In genomic region chr9:114271556-114272510, GRCh38 we compare ENCODE assay signal across 9 cellular contexts. TPM values are rescaled to one million over a fixed set of nuclear protein-coding genes. Genes with fewer than 3 reads are reported as not detected.
DNase-seq lines count a peak whose midpoint lies in the region; ATAC-seq and TF ChIP-seq lines count a peak whose summit lies in the region.
"Had no signal": no experiment of that assay in that cellular context is flagged by ENCODE, and none has a peak within 500 bp of the region (broad histone marks: within the 10 kb centered on the region; RNA-seq: fewer than 3 reads in every experiment).

No MANE protein-coding gene starts in this region.

- peaks cover 10% of the 10 kb centered on the region for H3K27me3 Mint-ChIP-seq in stimulated activated naive CD8-positive, alpha-beta T cell treated with anti-CD3 and anti-CD28 coated beads, Interleukin-15, amount 100 ng/mL, for 72 hours

- peak; percentile 18 for TF ChIP-seq CTCF in RWPE2 (IDR thresholded peaks at IDR 0.05; ENCODE audit: poor library complexity, severe bottlenecking)

- H3K9me3 Mint-ChIP-seq in stimulated activated naive CD8-positive, alpha-beta T cell treated with anti-CD3 and anti-CD28 coated beads, Interleukin-15, amount 100 ng/mL, for 72 hours: no peaks in the 10 kb centered on the region

- H3K4me3 Mint-ChIP-seq in stimulated activated naive CD8-positive, alpha-beta T cell treated with anti-CD3 and anti-CD28 coated beads, Interleukin-15, amount 100 ng/mL, for 72 hours: no peak overlapping the region
- H3K4me3 Mint-ChIP-seq: B cell had no signal

- H3K27ac Mint-ChIP-seq in stimulated activated naive CD8-positive, alpha-beta T cell treated with anti-CD3 and anti-CD28 coated beads, Interleukin-15, amount 100 ng/mL, for 72 hours: no peak overlapping the region
- H3K27ac Mint-ChIP-seq: B cell had no signal

- DNase-seq in DMS53 (lab: John Stamatoyannopoulos, UW) (peak; percentile 22), DMS53 treated with DMSO at 0.1 percent for 48 hours (lab: John Stamatoyannopoulos, UW; ENCODE audit: unreplicated experiment) (no peak), RWPE2 (ENCODE audit: low spot score) (peak; percentile 55), cardiac septum (ENCODE audit: low spot score) (peak; percentile 31)
- peak; percentile 31 to 32 for DNase-seq in stimulated activated naive CD8-positive, alpha-beta T cell treated with anti-CD3 and anti-CD28 coated beads, Interleukin-15, amount 100 ng/mL, for 72 hours
- no peak for DNase-seq in stimulated activated CD4-positive, alpha-beta T cell treated with anti-CD3 and anti-CD28 coated beads, Interleukin-4, amount 100 ng/mL, for 1 hour

- intact Hi-C loops in cardiac septum (cut with DNase I): loop anchor here (5.0 kb wide), 3 partner anchors 115 to 190 kb away; partner anchors contain the start of gene COL27A1

- H3K9me3 ChIP-seq in RWPE2 (ENCODE audit: severe bottlenecking): no peaks in the 10 kb centered on the region

- no peak overlapping the region for H3K27ac ChIP-seq in RWPE2 (ENCODE audit: poor library complexity, severe bottlenecking)

- no peaks in the 10 kb centered on the region for H3K27me3 ChIP-seq in RWPE2 (ENCODE audit: insufficient read depth, poor library complexity, severe bottlenecking)

- peaks cover 23% of the 10 kb centered on the region for H3K4me1 ChIP-seq in RWPE2 (ENCODE audit: insufficient read depth, poor library complexity, severe bottlenecking)

- ATAC-seq in RWPE2 (ENCODE audit: low read depth): no peak
- ATAC-seq in stimulated activated naive CD8-positive, alpha-beta T cell treated with anti-CD3 and anti-CD28 coated beads, Interleukin-15, amount 100 ng/mL, for 72 hours: peak; percentile 47
- ATAC-seq in GM19328 (IDR thresholded peaks at IDR 0.05; ENCODE audit: unreplicated experiment): no peak
- ATAC-seq in HG03460 (IDR thresholded peaks at IDR 0.05; ENCODE audit: unreplicated experiment): no peak

- H3K36me3 ChIP-seq in RWPE2 (ENCODE audit: low read depth): no peaks in the 10 kb centered on the region

- H3K4me3 ChIP-seq in RWPE2 (ENCODE audit: severe bottlenecking): no peak overlapping the region

- H3K4me1 Mint-ChIP-seq in stimulated activated naive CD8-positive, alpha-beta T cell treated with anti-CD3 and anti-CD28 coated beads, Interleukin-15, amount 100 ng/mL, for 72 hours: no peaks in the 10 kb centered on the region
- H3K4me1 Mint-ChIP-seq: B cell had no signal

RNA-seq across cellular contexts. Expression of gene ORM1, which starts 51.1 kb away (rescaled TPM):
- not detected for total RNA-seq in cardiac septum
- total RNA-seq: B cell had no signal

RNA-seq across cellular contexts. Expression of gene ORM2, which starts 57.8 kb away (rescaled TPM):
- total RNA-seq in cardiac septum: 0.32 TPM
- total RNA-seq: B cell had no signal

Comparison
In these comparisons a context has a peak if more than half of its experiments do, and no peak if none do; other contexts are left out.
1. DNase-seq: peak in DMS53 (single experiment), RWPE2 (single experiment), cardiac septum (single experiment) and stimulated activated naive CD8-positive, alpha-beta T cell treated with anti-CD3 and anti-CD28 coated beads, Interleukin-15, amount 100 ng/mL, for 72 hours (2 of 2); none in DMS53 treated with DMSO at 0.1 percent for 48 hours (single experiment) and stimulated activated CD4-positive, alpha-beta T cell treated with anti-CD3 and anti-CD28 coated beads, Interleukin-4, amount 100 ng/mL, for 1 hour (single experiment).